In the genomic region with DNA sequence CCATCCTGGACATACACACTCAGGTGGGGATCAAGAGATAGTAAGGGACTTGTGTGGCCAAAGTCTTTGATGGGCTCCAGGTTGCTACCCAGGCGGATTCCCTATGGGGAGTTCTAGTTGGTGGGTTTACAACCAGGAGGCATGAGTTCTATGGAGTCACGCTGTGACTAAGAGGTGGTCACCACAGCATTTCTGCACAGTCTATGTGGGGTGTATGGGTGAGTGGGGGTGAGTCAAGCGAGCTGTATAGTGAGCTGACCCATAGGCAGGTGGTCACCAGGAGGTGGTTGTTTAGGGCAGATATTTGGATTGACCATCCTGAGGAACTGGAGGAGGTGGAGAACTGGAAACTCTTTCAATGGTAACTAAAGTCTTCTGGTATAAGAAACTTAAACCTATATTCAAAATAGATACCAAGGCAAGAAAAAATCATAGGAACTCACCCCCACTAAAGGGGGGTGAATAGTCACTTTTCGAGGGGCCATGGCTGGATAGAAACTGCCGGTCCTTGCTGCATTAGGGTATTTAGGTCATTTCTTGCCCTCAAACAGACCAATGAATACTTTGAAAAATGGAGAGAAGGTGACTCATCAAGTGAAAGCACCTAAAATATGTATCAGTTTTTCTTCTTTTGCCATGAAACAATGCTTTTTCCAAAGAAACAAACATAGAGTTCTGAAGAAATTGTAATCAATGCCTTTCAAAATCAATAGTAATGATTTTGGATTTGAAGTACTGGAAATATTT, we compare ENCODE assay signal across 24 cellular contexts.
DNase-seq lines count a peak whose midpoint lies in the region; ATAC-seq lines count a peak whose summit lies in the region.
"Had no signal": no experiment of that assay in that cellular context is flagged by ENCODE, and none has a peak within 500 bp of the region (broad histone marks: within the 10 kb centered on the region; RNA-seq: fewer than 3 reads in every experiment).

No MANE protein-coding gene starts in this region.

- ATAC-seq in GM18502 (IDR thresholded peaks at IDR 0.05; ENCODE audit: poor library complexity, unreplicated experiment) (peak; percentile 40), HG02610 (IDR thresholded peaks at IDR 0.05; ENCODE audit: unreplicated experiment) (peak; percentile 41), GM18511 (IDR thresholded peaks at IDR 0.05; ENCODE audit: unreplicated experiment) (no peak)
- ATAC-seq in stimulated activated effector memory CD8-positive, alpha-beta T cell treated with anti-CD3 and anti-CD28 coated beads, Interleukin-12 subunit alpha, Interleukin-12 subunit beta, amount 100 ng/mL, for 72 hours = peak; percentile 78
- ATAC-seq: CD8-positive, alpha-beta T cell; SK-N-SH treated with all-trans-retinoic acid at 6 μM for 48 hours; T-helper 17 cell had no signal

- peak; percentile 4 for DNase-seq in RKO (ENCODE audit: low spot score)
- no peak for DNase-seq in stimulated activated effector memory CD8-positive, alpha-beta T cell treated with anti-CD3 and anti-CD28 coated beads, Interleukin-12 subunit alpha, Interleukin-12 subunit beta, amount 100 ng/mL, for 72 hours (ENCODE audit: low spot score in 2 of 2)
- DNase-seq in SK-N-DZ (ENCODE audit: low spot score) = no peak
- no peak for DNase-seq in germinal center (ENCODE audit: low spot score)
- DNase-seq: Caco-2; CD8-positive, alpha-beta T cell; EL; GDM1; H7; Karpas-422; NCI-H1092 treated with DMSO at 0.1 percent for 48 hours; NCI-H1436; NCI-H187; NCI-H2081 treated with DMSO at 0.1 percent for 48 hours; NCI-H2171; NCI-H345; NCI-H510A treated with DMSO at 0.1 percent for 48 hours; NCI-H748 treated with DMSO at 0.1 percent for 48 hours; T-helper 17 cell had no signal

- no peaks in the 10 kb centered on the region for H3K9me3 Mint-ChIP-seq in stimulated activated effector memory CD8-positive, alpha-beta T cell treated with anti-CD3 and anti-CD28 coated beads, Interleukin-12 subunit alpha, Interleukin-12 subunit beta, amount 100 ng/mL, for 72 hours
- H3K9me3 Mint-ChIP-seq: CD8-positive, alpha-beta T cell had no signal

- peaks cover 18% of the 10 kb centered on the region for H3K4me1 Mint-ChIP-seq in stimulated activated effector memory CD8-positive, alpha-beta T cell treated with anti-CD3 and anti-CD28 coated beads, Interleukin-12 subunit alpha, Interleukin-12 subunit beta, amount 100 ng/mL, for 72 hours
- H3K4me1 Mint-ChIP-seq: B cell had no signal

- no peaks in the 10 kb centered on the region for H3K36me3 Mint-ChIP-seq in stimulated activated effector memory CD8-positive, alpha-beta T cell treated with anti-CD3 and anti-CD28 coated beads, Interleukin-12 subunit alpha, Interleukin-12 subunit beta, amount 100 ng/mL, for 72 hours
- H3K36me3 Mint-ChIP-seq: CD8-positive, alpha-beta T cell had no signal

- H3K4me3 Mint-ChIP-seq in stimulated activated effector memory CD8-positive, alpha-beta T cell treated with anti-CD3 and anti-CD28 coated beads, Interleukin-12 subunit alpha, Interleukin-12 subunit beta, amount 100 ng/mL, for 72 hours = no peak overlapping the region
- H3K4me3 Mint-ChIP-seq: B cell; CD8-positive, alpha-beta T cell; T-helper 17 cell had no signal

- no peak overlapping the region for H3K27ac Mint-ChIP-seq in stimulated activated effector memory CD8-positive, alpha-beta T cell treated with anti-CD3 and anti-CD28 coated beads, Interleukin-12 subunit alpha, Interleukin-12 subunit beta, amount 100 ng/mL, for 72 hours
- H3K27ac Mint-ChIP-seq: B cell; CD8-positive, alpha-beta T cell; T-helper 17 cell had no signal
